Comparison of ENCODE assay signal across 1 cellular context in genomic region chr10:114042895-114043531, GRCh38.
TF ChIP-seq lines count a peak whose summit lies in the region.

No MANE protein-coding gene starts in this region.

TF ChIP-seq in IMR-90, 13 proteins besides CTCF, POLR2A, EP300 and RAD21 (continued from another document):
- TF ChIP-seq ELK1 (IDR thresholded peaks at IDR 0.05; ENCODE audit: borderline replicate concordance, low read depth, low read length), result no peak
- no peak for TF ChIP-seq BHLHE40 (IDR thresholded peaks at IDR 0.05; ENCODE audit: low read depth, low read length)
- TF ChIP-seq MXI1 (IDR thresholded peaks at IDR 0.05; ENCODE audit: borderline replicate concordance, low read depth, low read length), result no peak
- TF ChIP-seq CHD1 (IDR thresholded peaks at IDR 0.05; ENCODE audit: low read depth, low read length), result no peak
- TF ChIP-seq MAZ (IDR thresholded peaks at IDR 0.05; ENCODE audit: borderline replicate concordance, low read depth, low read length), result no peak
- no peak for TF ChIP-seq NFE2L2 (IDR thresholded peaks at IDR 0.05; ENCODE audit: low read depth, low read length)
